In genomic region chr1:19798486-19799232, GRCh38 we compare ENCODE assay signal across 10 cellular contexts. TPM values are rescaled to one million over a fixed set of nuclear protein-coding genes. Genes with fewer than 3 reads are reported as not detected.
A peak's percentile ranks its signal among the peaks of the same experiment; 100 is the strongest.
DNase-seq lines count a peak whose midpoint lies in the region; ATAC-seq, FAIRE-seq and TF ChIP-seq lines count a peak whose summit lies in the region.
"Had no signal": no experiment of that assay in that cellular context is flagged by ENCODE, and none has a peak within 500 bp of the region (broad histone marks: within the 10 kb centered on the region; RNA-seq: fewer than 3 reads in every experiment).

No MANE protein-coding gene starts in this region.

- no peaks in the 10 kb centered on the region for H3K36me3 ChIP-seq in colonic mucosa

- peaks cover 0 to 4% (median 0%) of the 10 kb centered on the region in 3 donors for H3K27me3 Mint-ChIP-seq in naive B cell

- H3K27ac ChIP-seq in colonic mucosa, result peak overlapping the region; percentile 97

- peak overlapping the region; percentile 71 to 96 for H3K9ac ChIP-seq in colonic mucosa (ENCODE audit: low read depth in 2 of 2, low read length in 2 of 2)

- peak overlapping the region; percentile 82 to 94 (median 89) for H3K4me3 Mint-ChIP-seq in naive B cell

- H3K27ac Mint-ChIP-seq in naive B cell, result peak overlapping the region; percentile 78 to 92 (median 90)

- FAIRE-seq in urothelium cell line (lab: Jason Lieb, UNC), result no peak

- peaks cover 10% of the 10 kb centered on the region for H3K4me1 ChIP-seq in colonic mucosa

- peaks cover 0 to 2% (median 0%) of the 10 kb centered on the region in 7 donors for H3K9me3 Mint-ChIP-seq in naive B cell

- H3K9me3 ChIP-seq in colonic mucosa, result no peaks in the 10 kb centered on the region

- no peak for ATAC-seq in Right ventricle myocardium inferior
- ATAC-seq in naive B cell (ENCODE audit: low read depth in 2 of 2), result no peak
- ATAC-seq in GM21723 (IDR thresholded peaks at IDR 0.05; ENCODE audit: unreplicated experiment), result no peak
- ATAC-seq in HG03565 (IDR thresholded peaks at IDR 0.05; ENCODE audit: unreplicated experiment), result no peak

- H3K27me3 ChIP-seq in colonic mucosa, result no peaks in the 10 kb centered on the region

- TF ChIP-seq CTCF in colonic mucosa (IDR thresholded peaks at IDR 0.05), result no peak

- peaks cover 22 to 34% (median 32%) of the 10 kb centered on the region in 3 donors for H3K4me1 Mint-ChIP-seq in naive B cell

- peaks cover 7 to 10% of the 10 kb centered on the region in 2 donors for H3K36me3 Mint-ChIP-seq in naive B cell

- peak overlapping the region; percentile 74 for H3K4me3 ChIP-seq in colonic mucosa

- intact Hi-C loops in Right ventricle myocardium inferior (cut with DNase I) (no loop called here), cardiac septum (cut with DNase I) (no loop called here), colonic mucosa (cut with DNase I) (no loop called here)

- DNase-seq in Right ventricle myocardium inferior (ENCODE audit: missing footprints) (peak; percentile 30), cardiac septum (ENCODE audit: low spot score) (no peak), colonic mucosa (no peak), naive B cell (no peak), OCI-M2 (lab: John Stamatoyannopoulos, UW; ENCODE audit: unreplicated experiment) (no peak), urothelium cell line (ENCODE audit: low spot score) (no peak)
- DNase-seq: GOT3, midbrain had no signal

RNA-seq across cellular contexts. Expression of gene TMCO4, which starts 1.1 kb away (rescaled TPM):
- total RNA-seq in Right ventricle myocardium inferior (7.6 TPM), cardiac septum (9.3 TPM), colonic mucosa (10 to 100 TPM; 26.9 to 44.1 TPM)
- 10 to 100 TPM; 11.2 to 19.7 (median 13.8) TPM for polyA plus RNA-seq in naive B cell (ENCODE audit: low read depth in 6 of 6)

RNA-seq across cellular contexts. Expression of gene RNF186, which starts 16.4 kb away (rescaled TPM):
- total RNA-seq in Right ventricle myocardium inferior (not detected), cardiac septum (not detected), colonic mucosa (10 to 100 TPM; 43.0 to 71.4 TPM)
- not detected for polyA plus RNA-seq in naive B cell (ENCODE audit: low read depth in 6 of 6)

Comparison
In these comparisons a context has a peak if more than half of its experiments do, and no peak if none do; other contexts are left out.
1. RNA of gene RNF186, which starts 16.4 kb away (total RNA-seq): 43.0 to 71.4 TPM in colonic mucosa; not detected in Right ventricle myocardium inferior (single experiment) and not detected in cardiac septum (single experiment); every median in the first group is over 10 times any median in the second.